ENCODE assay signal across 1 cellular context in the genomic region with DNA sequence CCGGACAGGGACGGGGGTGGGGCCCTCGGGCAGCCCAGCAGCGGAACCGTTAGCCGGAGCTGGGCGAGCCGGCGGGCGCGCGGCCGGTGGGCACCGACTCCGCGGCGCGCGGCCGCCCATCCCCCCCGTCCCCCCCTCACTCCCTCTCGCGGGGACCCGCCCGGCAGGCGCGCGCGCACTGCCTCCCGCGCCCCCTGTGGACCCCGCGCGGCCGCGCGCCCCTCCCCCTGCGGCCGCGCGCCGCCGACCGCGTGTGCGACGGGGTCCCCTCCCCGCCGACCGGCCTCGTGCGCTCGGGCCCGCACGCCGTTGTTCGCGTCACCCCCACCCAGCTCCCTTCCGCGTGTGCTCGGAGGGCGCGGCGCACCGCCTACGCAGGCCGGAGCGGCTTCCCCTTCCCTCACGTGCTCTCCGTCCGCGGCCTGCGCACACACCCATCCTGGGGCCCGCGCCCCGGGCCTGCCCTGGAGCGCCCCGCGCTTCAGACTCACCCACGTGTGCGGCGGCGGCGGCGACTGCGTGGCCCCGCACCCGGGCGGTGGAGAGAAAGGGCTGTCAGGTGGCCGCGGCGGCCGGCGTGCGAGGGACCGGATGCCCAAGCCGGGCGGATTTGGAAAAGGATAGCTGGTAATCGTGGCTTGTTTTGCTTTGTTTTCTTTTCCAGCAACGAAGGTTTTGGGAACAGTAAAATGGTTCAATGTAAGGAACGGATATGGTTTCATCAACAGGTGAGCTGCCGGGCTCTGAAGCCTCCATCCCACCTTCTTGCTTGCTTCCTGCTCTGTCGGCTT.
TF ChIP-seq lines count a peak whose summit lies in the region.

No MANE protein-coding gene starts in this region.

TF ChIP-seq in HepG2, 621 proteins besides CTCF, POLR2A, EP300 and RAD21 (continues in another document):
- TF ChIP-seq HOXA5 (CRISPR knock-in tag; IDR thresholded peaks at IDR 0.05), result peak; percentile 79; the same call in 1 of the 2 replicates
- peak; percentile 60; the same call in 1 of the 2 replicates for TF ChIP-seq KDM2A (CRISPR knock-in tag; IDR thresholded peaks at IDR 0.05; ENCODE audit: borderline replicate concordance, low read depth)
- peak; percentile 17; the same call in 1 of the 2 replicates for TF ChIP-seq NCOA2 (CRISPR knock-in tag; IDR thresholded peaks at IDR 0.05)
- TF ChIP-seq, protein P1, sequence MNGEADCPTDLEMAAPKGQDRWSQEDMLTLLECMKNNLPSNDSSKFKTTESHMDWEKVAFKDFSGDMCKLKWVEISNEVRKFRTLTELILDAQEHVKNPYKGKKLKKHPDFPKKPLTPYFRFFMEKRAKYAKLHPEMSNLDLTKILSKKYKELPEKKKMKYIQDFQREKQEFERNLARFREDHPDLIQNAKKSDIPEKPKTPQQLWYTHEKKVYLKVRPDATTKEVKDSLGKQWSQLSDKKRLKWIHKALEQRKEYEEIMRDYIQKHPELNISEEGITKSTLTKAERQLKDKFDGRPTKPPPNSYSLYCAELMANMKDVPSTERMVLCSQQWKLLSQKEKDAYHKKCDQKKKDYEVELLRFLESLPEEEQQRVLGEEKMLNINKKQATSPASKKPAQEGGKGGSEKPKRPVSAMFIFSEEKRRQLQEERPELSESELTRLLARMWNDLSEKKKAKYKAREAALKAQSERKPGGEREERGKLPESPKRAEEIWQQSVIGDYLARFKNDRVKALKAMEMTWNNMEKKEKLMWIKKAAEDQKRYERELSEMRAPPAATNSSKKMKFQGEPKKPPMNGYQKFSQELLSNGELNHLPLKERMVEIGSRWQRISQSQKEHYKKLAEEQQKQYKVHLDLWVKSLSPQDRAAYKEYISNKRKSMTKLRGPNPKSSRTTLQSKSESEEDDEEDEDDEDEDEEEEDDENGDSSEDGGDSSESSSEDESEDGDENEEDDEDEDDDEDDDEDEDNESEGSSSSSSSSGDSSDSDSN (CRISPR knock-in tag; IDR thresholded peaks at IDR 0.05), result peak; percentile 60; the same call in 1 of the 2 replicates
- TF ChIP-seq TAF15 (IDR thresholded peaks at IDR 0.05; ENCODE audit: low read depth, low read length, poor library complexity, severe bottlenecking), result no peak
- TF ChIP-seq, protein P2, sequence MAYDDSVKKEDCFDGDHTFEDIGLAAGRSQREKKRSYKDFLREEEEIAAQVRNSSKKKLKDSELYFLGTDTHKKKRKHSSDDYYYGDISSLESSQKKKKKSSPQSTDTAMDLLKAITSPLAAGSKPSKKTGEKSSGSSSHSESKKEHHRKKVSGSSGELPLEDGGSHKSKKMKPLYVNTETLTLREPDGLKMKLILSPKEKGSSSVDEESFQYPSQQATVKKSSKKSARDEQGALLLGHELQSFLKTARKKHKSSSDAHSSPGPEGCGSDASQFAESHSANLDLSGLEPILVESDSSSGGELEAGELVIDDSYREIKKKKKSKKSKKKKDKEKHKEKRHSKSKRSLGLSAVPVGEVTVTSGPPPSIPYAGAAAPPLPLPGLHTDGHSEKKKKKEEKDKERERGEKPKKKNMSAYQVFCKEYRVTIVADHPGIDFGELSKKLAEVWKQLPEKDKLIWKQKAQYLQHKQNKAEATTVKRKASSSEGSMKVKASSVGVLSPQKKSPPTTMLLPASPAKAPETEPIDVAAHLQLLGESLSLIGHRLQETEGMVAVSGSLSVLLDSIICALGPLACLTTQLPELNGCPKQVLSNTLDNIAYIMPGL (CRISPR knock-in tag; IDR thresholded peaks at IDR 0.05; ENCODE audit: borderline replicate concordance in 1 of 2, low read depth in 1 of 2), result no peak
- TF ChIP-seq ZSCAN25 (CRISPR knock-in tag; IDR thresholded peaks at IDR 0.05), result peak; percentile 38; the same call in 1 of the 2 replicates
- no peak for TF ChIP-seq ATM (IDR thresholded peaks at IDR 0.05; ENCODE audit: borderline replicate concordance)
- TF ChIP-seq ZNF225 (CRISPR knock-in tag; IDR thresholded peaks at IDR 0.05), result no peak
- peak; percentile 59 for TF ChIP-seq AGO1 (IDR thresholded peaks at IDR 0.05; ENCODE audit: low read depth, low read length, poor library complexity, severe bottlenecking)
- TF ChIP-seq, protein P3, sequence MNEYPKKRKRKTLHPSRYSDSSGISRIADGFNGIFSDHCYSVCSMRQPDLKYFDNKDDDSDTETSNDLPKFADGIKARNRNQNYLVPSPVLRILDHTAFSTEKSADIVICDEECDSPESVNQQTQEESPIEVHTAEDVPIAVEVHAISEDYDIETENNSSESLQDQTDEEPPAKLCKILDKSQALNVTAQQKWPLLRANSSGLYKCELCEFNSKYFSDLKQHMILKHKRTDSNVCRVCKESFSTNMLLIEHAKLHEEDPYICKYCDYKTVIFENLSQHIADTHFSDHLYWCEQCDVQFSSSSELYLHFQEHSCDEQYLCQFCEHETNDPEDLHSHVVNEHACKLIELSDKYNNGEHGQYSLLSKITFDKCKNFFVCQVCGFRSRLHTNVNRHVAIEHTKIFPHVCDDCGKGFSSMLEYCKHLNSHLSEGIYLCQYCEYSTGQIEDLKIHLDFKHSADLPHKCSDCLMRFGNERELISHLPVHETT (CRISPR knock-in tag; conservative IDR thresholded peaks at IDR 0.05), result peak; percentile 68; the same call in 1 of the 2 replicates
- TF ChIP-seq ZNF569 (CRISPR knock-in tag; IDR thresholded peaks at IDR 0.05; ENCODE audit: borderline replicate concordance), result no peak
- TF ChIP-seq, protein P4, sequence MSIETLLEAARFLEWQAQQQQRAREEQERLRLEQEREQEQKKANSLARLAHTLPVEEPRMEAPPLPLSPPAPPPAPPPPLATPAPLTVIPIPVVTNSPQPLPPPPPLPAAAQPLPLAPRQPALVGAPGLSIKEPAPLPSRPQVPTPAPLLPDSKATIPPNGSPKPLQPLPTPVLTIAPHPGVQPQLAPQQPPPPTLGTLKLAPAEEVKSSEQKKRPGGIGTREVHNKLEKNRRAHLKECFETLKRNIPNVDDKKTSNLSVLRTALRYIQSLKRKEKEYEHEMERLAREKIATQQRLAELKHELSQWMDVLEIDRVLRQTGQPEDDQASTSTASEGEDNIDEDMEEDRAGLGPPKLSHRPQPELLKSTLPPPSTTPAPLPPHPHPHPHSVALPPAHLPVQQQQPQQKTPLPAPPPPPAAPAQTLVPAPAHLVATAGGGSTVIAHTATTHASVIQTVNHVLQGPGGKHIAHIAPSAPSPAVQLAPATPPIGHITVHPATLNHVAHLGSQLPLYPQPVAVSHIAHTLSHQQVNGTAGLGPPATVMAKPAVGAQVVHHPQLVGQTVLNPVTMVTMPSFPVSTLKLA (IDR thresholded peaks at IDR 0.05), result peak; percentile 60
- TF ChIP-seq ZNF547 (CRISPR knock-in tag; IDR thresholded peaks at IDR 0.05), result peak; percentile 46; the same call in 1 of the 2 replicates
- TF ChIP-seq, protein P5, sequence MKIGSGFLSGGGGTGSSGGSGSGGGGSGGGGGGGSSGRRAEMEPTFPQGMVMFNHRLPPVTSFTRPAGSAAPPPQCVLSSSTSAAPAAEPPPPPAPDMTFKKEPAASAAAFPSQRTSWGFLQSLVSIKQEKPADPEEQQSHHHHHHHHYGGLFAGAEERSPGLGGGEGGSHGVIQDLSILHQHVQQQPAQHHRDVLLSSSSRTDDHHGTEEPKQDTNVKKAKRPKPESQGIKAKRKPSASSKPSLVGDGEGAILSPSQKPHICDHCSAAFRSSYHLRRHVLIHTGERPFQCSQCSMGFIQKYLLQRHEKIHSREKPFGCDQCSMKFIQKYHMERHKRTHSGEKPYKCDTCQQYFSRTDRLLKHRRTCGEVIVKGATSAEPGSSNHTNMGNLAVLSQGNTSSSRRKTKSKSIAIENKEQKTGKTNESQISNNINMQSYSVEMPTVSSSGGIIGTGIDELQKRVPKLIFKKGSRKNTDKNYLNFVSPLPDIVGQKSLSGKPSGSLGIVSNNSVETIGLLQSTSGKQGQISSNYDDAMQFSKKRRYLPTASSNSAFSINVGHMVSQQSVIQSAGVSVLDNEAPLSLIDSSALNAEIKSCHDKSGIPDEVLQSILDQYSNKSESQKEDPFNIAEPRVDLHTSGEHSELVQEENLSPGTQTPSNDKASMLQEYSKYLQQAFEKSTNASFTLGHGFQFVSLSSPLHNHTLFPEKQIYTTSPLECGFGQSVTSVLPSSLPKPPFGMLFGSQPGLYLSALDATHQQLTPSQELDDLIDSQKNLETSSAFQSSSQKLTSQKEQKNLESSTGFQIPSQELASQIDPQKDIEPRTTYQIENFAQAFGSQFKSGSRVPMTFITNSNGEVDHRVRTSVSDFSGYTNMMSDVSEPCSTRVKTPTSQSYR (CRISPR knock-in tag; IDR thresholded peaks at IDR 0.05; ENCODE audit: borderline replicate concordance), result 0 out of 2 replicates have a peak, but pooled peaks have one; percentile 21
- TF ChIP-seq KLF6 (CRISPR knock-in tag; IDR thresholded peaks at IDR 0.05), result peak; percentile 87
- TF ChIP-seq ZBTB38 (CRISPR knock-in tag; IDR thresholded peaks at IDR 0.05), result peak; percentile 49; the same call in 1 of the 2 replicates
- TF ChIP-seq HOXA3 (CRISPR knock-in tag; IDR thresholded peaks at IDR 0.05), result peak; percentile 53; the same call in 1 of the 2 replicates
- TF ChIP-seq, protein P6, sequence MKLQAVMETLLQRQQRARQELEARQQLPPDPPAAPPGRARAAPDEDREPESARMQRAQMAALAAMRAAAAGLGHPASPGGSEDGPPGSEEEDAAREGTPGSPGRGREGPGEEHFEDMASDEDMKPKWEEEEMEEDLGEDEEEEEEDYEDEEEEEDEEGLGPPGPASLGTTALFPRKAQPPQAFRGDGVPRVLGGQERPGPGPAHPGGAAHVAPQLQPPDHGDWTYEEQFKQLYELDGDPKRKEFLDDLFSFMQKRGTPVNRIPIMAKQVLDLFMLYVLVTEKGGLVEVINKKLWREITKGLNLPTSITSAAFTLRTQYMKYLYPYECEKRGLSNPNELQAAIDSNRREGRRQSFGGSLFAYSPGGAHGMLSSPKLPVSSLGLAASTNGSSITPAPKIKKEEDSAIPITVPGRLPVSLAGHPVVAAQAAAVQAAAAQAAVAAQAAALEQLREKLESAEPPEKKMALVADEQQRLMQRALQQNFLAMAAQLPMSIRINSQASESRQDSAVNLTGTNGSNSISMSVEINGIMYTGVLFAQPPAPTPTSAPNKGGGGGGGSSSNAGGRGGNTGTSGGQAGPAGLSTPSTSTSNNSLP (IDR thresholded peaks at IDR 0.05; ENCODE audit: low read depth, low read length), result no peak
- 0 out of 2 replicates have a peak, but pooled peaks have one; percentile 29 for TF ChIP-seq ZNF552 (CRISPR knock-in tag; IDR thresholded peaks at IDR 0.05; ENCODE audit: borderline replicate concordance)
- no peak for TF ChIP-seq TMF1 (CRISPR knock-in tag; IDR thresholded peaks at IDR 0.05; ENCODE audit: low read depth)
- TF ChIP-seq, protein P7, sequence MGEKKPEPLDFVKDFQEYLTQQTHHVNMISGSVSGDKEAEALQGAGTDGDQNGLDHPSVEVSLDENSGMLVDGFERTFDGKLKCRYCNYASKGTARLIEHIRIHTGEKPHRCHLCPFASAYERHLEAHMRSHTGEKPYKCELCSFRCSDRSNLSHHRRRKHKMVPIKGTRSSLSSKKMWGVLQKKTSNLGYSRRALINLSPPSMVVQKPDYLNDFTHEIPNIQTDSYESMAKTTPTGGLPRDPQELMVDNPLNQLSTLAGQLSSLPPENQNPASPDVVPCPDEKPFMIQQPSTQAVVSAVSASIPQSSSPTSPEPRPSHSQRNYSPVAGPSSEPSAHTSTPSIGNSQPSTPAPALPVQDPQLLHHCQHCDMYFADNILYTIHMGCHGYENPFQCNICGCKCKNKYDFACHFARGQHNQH (CRISPR knock-in tag; IDR thresholded peaks at IDR 0.05), result peak; percentile 52; the same call in 1 of the 2 replicates
- TF ChIP-seq ZFP90 (CRISPR knock-in tag; IDR thresholded peaks at IDR 0.05; ENCODE audit: borderline replicate concordance), result peak; percentile 49; the same call in 1 of the 2 replicates
- TF ChIP-seq ZNF34 (CRISPR knock-in tag; IDR thresholded peaks at IDR 0.05; ENCODE audit: borderline replicate concordance), result no peak
- peak; percentile 57 for TF ChIP-seq RBM39 (IDR thresholded peaks at IDR 0.05; ENCODE audit: low read depth, low read length, poor library complexity, severe bottlenecking)
- TF ChIP-seq ZC3H4 (CRISPR knock-in tag; IDR thresholded peaks at IDR 0.05; ENCODE audit: borderline replicate concordance), result peak; percentile 48; the same call in 1 of the 2 replicates
- TF ChIP-seq SALL2 (CRISPR knock-in tag; IDR thresholded peaks at IDR 0.05), result peak; percentile 69; the same call in 1 of the 2 replicates
- TF ChIP-seq DR1 (CRISPR knock-in tag; IDR thresholded peaks at IDR 0.05), result no peak
- no peak for TF ChIP-seq GLI4 (CRISPR knock-in tag; IDR thresholded peaks at IDR 0.05; ENCODE audit: borderline replicate concordance)
